Comparison of ENCODE assay signal across 1 cellular context in the genomic region with DNA sequence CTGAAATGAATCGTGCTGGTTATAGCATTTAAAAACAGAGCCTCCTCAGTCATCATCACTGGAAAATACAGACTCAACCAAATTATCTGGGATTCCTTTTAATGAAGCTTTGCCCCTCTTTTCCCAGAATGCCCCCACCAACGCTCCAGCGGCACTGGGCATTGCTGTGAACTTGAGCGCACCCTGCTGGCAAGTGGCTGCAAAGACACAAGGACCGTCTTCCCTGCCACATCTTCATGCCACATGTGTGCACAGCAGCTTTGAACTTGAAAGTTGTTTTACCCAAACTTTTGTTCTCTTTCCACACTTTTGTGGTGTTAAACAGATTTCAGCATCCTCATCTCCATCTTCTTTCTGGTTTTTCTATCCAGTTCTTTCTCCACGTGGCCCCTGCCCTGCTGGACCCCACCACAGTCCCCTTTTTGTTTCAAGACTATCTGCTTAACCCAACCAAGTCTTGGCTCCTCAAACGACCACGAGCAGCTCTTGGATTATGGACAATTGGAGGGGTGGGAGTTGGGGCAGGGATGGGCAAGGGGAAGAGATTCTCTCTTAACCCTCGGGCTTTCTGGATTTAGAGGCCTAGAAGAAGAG.
TF ChIP-seq lines count a peak whose summit lies in the region.

No MANE protein-coding gene starts in this region.

TF ChIP-seq in GM23338, 12 proteins besides CTCF, POLR2A, EP300 and RAD21 (continued from another document):
- TF ChIP-seq, protein P1, sequence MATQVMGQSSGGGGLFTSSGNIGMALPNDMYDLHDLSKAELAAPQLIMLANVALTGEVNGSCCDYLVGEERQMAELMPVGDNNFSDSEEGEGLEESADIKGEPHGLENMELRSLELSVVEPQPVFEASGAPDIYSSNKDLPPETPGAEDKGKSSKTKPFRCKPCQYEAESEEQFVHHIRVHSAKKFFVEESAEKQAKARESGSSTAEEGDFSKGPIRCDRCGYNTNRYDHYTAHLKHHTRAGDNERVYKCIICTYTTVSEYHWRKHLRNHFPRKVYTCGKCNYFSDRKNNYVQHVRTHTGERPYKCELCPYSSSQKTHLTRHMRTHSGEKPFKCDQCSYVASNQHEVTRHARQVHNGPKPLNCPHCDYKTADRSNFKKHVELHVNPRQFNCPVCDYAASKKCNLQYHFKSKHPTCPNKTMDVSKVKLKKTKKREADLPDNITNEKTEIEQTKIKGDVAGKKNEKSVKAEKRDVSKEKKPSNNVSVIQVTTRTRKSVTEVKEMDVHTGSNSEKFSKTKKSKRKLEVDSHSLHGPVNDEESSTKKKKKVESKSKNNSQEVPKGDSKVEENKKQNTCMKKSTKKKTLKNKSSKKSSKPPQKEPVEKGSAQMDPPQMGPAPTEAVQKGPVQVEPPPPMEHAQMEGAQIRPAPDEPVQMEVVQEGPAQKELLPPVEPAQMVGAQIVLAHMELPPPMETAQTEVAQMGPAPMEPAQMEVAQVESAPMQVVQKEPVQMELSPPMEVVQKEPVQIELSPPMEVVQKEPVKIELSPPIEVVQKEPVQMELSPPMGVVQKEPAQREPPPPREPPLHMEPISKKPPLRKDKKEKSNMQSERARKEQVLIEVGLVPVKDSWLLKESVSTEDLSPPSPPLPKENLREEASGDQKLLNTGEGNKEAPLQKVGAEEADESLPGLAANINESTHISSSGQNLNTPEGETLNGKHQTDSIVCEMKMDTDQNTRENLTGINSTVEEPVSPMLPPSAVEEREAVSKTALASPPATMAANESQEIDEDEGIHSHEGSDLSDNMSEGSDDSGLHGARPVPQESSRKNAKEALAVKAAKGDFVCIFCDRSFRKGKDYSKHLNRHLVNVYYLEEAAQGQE (IDR thresholded peaks at IDR 0.05; ENCODE audit: unreplicated experiment), result no peak
- TF ChIP-seq NANOG (IDR thresholded peaks at IDR 0.05; ENCODE audit: borderline replicate concordance), result no peak
